In the genomic region with DNA sequence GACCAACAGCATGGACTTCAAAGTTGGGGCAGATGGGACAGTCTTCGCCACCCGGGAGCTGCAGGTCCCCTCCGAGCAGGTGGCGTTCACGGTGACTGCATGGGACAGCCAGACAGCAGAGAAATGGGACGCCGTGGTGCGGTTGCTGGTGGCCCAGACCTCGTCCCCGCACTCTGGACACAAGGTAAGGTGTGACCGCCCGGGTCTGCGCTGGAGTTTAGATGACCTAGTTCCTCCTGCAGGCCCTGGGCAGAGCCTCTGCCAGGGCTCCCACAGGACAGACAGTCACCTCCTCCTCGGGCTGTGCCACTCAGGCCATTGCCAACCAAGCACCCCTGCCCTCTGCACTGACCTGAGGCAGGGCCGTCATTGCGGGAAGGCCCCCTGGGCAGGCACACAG, we compare ENCODE assay signal across 26 cellular contexts.
A peak's percentile ranks its signal among the peaks of the same experiment; 100 is the strongest.
DNase-seq lines count a peak whose midpoint lies in the region; FAIRE-seq and TF ChIP-seq lines count a peak whose summit lies in the region.
"Had no signal": no experiment of that assay in that cellular context is flagged by ENCODE, and none has a peak within 500 bp of the region (broad histone marks: within the 10 kb centered on the region; RNA-seq: fewer than 3 reads in every experiment).

No MANE protein-coding gene starts in this region.

- H3K4me3 Mint-ChIP-seq in CD14-positive monocyte: no peak overlapping the region
- H3K4me3 Mint-ChIP-seq: CD4-positive, alpha-beta T cell; CD8-positive, alpha-beta memory T cell had no signal

- H3K27me3 Mint-ChIP-seq in CD14-positive monocyte (ENCODE audit: low read depth in 3 of 3): peaks cover 0 to 3% (median 0%) of the 10 kb centered on the region in 3 donors
- H3K27me3 Mint-ChIP-seq: CD4-positive, alpha-beta T cell had no signal

- H3K9me3 Mint-ChIP-seq in CD14-positive monocyte: peaks cover 0 to 71% (median 30%) of the 10 kb centered on the region in 7 donors

- H3K36me3 Mint-ChIP-seq in CD14-positive monocyte: no peaks in the 10 kb centered on the region
- H3K36me3 Mint-ChIP-seq: CD8-positive, alpha-beta memory T cell had no signal

- no TSS peak for BruUV-seq in PC-9 (replicated peaks; lab: Mats Ljungman, UMichigan)

- no peak overlapping the region for H3K4me3 ChIP-seq in BLaER1
- no peak overlapping the region for H3K4me3 ChIP-seq in kidney (ENCODE audit: low read length in 2 of 2)
- no peak overlapping the region for H3K4me3 ChIP-seq in PC-9
- H3K4me3 ChIP-seq: A549, GM23248 had no signal

- H3F3A ChIP-seq in PC-9 (ENCODE audit: insufficient read depth, low read depth): no peaks in the 10 kb centered on the region

- H3K27ac ChIP-seq in BLaER1 (no peak overlapping the region), kidney (ENCODE audit: low read depth in 2 of 2, low read length in 2 of 2) (no peak overlapping the region), PC-9 (no peak overlapping the region)
- H3K27ac ChIP-seq: A549, C4-2B, GM23248 had no signal

- H2AFZ ChIP-seq in PC-9: no peak overlapping the region
- H2AFZ ChIP-seq: GM23248 had no signal

- H3K27ac Mint-ChIP-seq in CD14-positive monocyte: no peak overlapping the region
- H3K27ac Mint-ChIP-seq: CD4-positive, alpha-beta T cell; CD8-positive, alpha-beta memory T cell had no signal

- POLR2A ChIA-PET in PC-9 (lab: Charles Lee; ENCODE audit: unreplicated experiment): no interaction called here

- H3K36me3 ChIP-seq in BLaER1 (no peaks in the 10 kb centered on the region), kidney (ENCODE audit: control insufficient read depth in 1 of 2, insufficient read depth in 2 of 2, low read length in 2 of 2) (no peaks in the 10 kb centered on the region), PC-9 (ENCODE audit: low read depth) (no peaks in the 10 kb centered on the region)
- H3K36me3 ChIP-seq: BE2C had no signal

- 0 out of 2 replicates have a peak, but pooled peaks cover 6% of the 10 kb centered on the region for H3K27me3 ChIP-seq in BLaER1
- H3K27me3 ChIP-seq in PC-9 (ENCODE audit: insufficient read depth, low read depth): peaks cover 97% of the 10 kb centered on the region
- H3K27me3 ChIP-seq: BE2C had no signal

- intact Hi-C loops in CD14-positive monocyte (cut with micrococcal nuclease) (no loop called here), kidney (cut with DNase I) (no loop called here), posterior vena cava (cut with DNase I) (no loop called here), PC-9 (cut with micrococcal nuclease; ENCODE audit: unreplicated experiment) (no loop called here)

- H3K79me2 ChIP-seq in PC-9 (ENCODE audit: low read depth): no peaks in the 10 kb centered on the region

- no peaks in the 10 kb centered on the region for H3K9me3 ChIP-seq in BLaER1
- H3K9me3 ChIP-seq in kidney (ENCODE audit: control insufficient read depth in 1 of 2, low read length in 2 of 2): no peaks in the 10 kb centered on the region
- H3K9me3 ChIP-seq in PC-9 (ENCODE audit: insufficient read depth, low read depth): no peaks in the 10 kb centered on the region
- H3K9me3 ChIP-seq: A549, BE2C had no signal

- H3K4me2 ChIP-seq in BLaER1 (peak overlapping the region; percentile 93), PC-9 (no peak overlapping the region)
- H3K4me2 ChIP-seq: A549 had no signal

- peaks cover 76% of the 10 kb centered on the region for H3K4me1 ChIP-seq in BLaER1
- no peaks in the 10 kb centered on the region for H3K4me1 ChIP-seq in kidney (ENCODE audit: control insufficient read depth in 1 of 2, insufficient read depth in 1 of 2, low read depth in 1 of 2, low read length in 2 of 2)
- H3K4me1 ChIP-seq in PC-9 (replicated peaks; ENCODE audit: insufficient read depth): no peaks in the 10 kb centered on the region
- H3K4me1 ChIP-seq: A549, BE2C had no signal

- FAIRE-seq in kidney (lab: Jason Lieb, UNC) (no peak), HTR-8/SVneo (lab: Jason Lieb, UNC) (no peak)
- FAIRE-seq: A549, D721Med, GM12891, GM18507, H1 had no signal

- CTCF ChIA-PET in PC-9 (lab: Charles Lee): no interaction called here

- H3K9ac ChIP-seq in BLaER1 (no peak overlapping the region), kidney (ENCODE audit: low read length in 2 of 2) (no peak overlapping the region)
- H3K9ac ChIP-seq: GM23248 had no signal

- TF ChIP-seq CTCF in CD14-positive monocyte (IDR thresholded peaks at IDR 0.05) (no peak), kidney (IDR thresholded peaks at IDR 0.05; ENCODE audit: borderline replicate concordance, extremely low read depth, insufficient read depth) (no peak), PC-9 (conservative IDR thresholded peaks at IDR 0.05) (no peak)

- DNase-seq in CD14-positive monocyte (ENCODE audit: low spot score): peak; percentile 27
- DNase-seq in kidney: peak; percentile 56
- DNase-seq in posterior vena cava (ENCODE audit: low spot score): peak; percentile 72
- DNase-seq in DMS53 treated with DMSO at 0.1 percent for 48 hours (lab: John Stamatoyannopoulos, UW; ENCODE audit: unreplicated experiment): no peak
- no peak for DNase-seq in HTR-8/SVneo (ENCODE audit: insufficient read length, low spot score)
- DNase-seq in PC-9: no peak
- no peak for DNase-seq in occipital lobe (lab: John Stamatoyannopoulos, UW)
- DNase-seq: 8988T; ACHN; AML-193; BE2C; CD4-positive, alpha-beta T cell; DMS 273 treated with DMSO at 0.1 percent for 48 hours; DMS79 treated with DMSO at 0.1 percent for 48 hours; GF-D8; GM23248; H7; HCEC 1CT had no signal

- H4K20me1 ChIP-seq in BLaER1 (peaks cover 51% of the 10 kb centered on the region), PC-9 (ENCODE audit: insufficient read depth) (no peaks in the 10 kb centered on the region)

- H3K9me2 ChIP-seq in PC-9 (ENCODE audit: insufficient read depth): no peaks in the 10 kb centered on the region

- no peaks in the 10 kb centered on the region for H3K4me1 Mint-ChIP-seq in CD14-positive monocyte
- H3K4me1 Mint-ChIP-seq: CD8-positive, alpha-beta memory T cell had no signal

Comparison
In these comparisons a context has a peak if more than half of its experiments do, and no peak if none do; other contexts are left out.
1. DNase-seq: peak in CD14-positive monocyte (single experiment), kidney (single experiment) and posterior vena cava (single experiment); none in DMS53 treated with DMSO at 0.1 percent for 48 hours (single experiment), HTR-8/SVneo (single experiment), PC-9 (0 of 2) and occipital lobe (single experiment).